In the genomic region with DNA sequence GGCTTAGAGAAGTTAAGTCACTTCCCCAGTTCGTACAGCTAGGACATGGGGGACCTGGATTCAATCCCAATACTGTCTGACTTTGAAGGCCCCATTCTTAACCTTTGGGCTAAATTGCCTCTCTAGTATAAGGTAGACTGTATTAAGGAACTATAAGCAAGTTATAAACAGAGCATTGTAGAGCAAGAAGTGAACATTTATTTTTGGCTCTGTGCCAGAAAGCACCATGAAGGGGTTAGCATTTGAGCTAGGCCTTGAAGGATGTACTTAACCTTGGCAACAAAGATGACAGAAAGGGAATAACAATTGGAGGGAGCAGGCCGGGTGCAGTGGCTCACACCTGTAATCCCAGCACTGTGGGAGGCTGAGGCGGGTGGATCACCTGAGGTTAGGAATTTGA, we compare ENCODE assay signal across 1 cellular context.
TF ChIP-seq lines count a peak whose summit lies in the region.

No MANE protein-coding gene starts in this region.

TF ChIP-seq in HCT116, 20 proteins besides CTCF, POLR2A, EP300 and RAD21 (continued from another document):
- TF ChIP-seq ZBTB33 (IDR thresholded peaks at IDR 0.05; ENCODE audit: extremely low read depth, insufficient replicate concordance, low read length) (no peak), SP1 (IDR thresholded peaks at IDR 0.05; ENCODE audit: low read depth) (no peak), JUND (IDR thresholded peaks at IDR 0.05) (no peak), EZH2 (IDR thresholded peaks at IDR 0.05) (no peak), CEBPB (IDR thresholded peaks at IDR 0.05; ENCODE audit: low read depth) (no peak), TCF7L2 (IDR thresholded peaks at IDR 0.05; ENCODE audit: borderline replicate concordance, extremely low read depth, insufficient read depth, insufficient read length) (no peak), MAX (IDR thresholded peaks at IDR 0.05) (no peak), EGR1 (IDR thresholded peaks at IDR 0.05; ENCODE audit: low read depth) (no peak)
- TF ChIP-seq, protein P1, sequence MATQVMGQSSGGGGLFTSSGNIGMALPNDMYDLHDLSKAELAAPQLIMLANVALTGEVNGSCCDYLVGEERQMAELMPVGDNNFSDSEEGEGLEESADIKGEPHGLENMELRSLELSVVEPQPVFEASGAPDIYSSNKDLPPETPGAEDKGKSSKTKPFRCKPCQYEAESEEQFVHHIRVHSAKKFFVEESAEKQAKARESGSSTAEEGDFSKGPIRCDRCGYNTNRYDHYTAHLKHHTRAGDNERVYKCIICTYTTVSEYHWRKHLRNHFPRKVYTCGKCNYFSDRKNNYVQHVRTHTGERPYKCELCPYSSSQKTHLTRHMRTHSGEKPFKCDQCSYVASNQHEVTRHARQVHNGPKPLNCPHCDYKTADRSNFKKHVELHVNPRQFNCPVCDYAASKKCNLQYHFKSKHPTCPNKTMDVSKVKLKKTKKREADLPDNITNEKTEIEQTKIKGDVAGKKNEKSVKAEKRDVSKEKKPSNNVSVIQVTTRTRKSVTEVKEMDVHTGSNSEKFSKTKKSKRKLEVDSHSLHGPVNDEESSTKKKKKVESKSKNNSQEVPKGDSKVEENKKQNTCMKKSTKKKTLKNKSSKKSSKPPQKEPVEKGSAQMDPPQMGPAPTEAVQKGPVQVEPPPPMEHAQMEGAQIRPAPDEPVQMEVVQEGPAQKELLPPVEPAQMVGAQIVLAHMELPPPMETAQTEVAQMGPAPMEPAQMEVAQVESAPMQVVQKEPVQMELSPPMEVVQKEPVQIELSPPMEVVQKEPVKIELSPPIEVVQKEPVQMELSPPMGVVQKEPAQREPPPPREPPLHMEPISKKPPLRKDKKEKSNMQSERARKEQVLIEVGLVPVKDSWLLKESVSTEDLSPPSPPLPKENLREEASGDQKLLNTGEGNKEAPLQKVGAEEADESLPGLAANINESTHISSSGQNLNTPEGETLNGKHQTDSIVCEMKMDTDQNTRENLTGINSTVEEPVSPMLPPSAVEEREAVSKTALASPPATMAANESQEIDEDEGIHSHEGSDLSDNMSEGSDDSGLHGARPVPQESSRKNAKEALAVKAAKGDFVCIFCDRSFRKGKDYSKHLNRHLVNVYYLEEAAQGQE (IDR thresholded peaks at IDR 0.05; ENCODE audit: low read depth), result no peak
